Comparison of ENCODE assay signal across 33 cellular contexts in the genomic region with DNA sequence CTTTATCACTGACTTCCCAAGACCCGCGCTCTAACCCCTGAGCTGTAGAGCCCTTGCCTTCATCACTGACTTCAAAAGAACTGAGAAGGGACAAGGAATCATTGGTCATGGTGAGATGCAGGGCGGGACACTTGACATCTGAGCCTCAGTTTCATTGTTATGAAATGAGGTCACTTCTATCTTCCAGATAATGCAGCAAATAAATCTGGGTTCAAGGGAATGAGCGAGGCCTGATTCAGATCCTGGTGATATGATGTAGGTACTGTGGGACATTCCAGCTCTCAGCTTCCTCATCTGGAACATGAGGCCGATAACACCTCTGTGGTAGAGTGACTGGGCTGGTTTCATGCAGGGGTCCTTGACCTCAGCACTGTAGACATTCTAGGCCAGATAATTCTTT.
"Had no signal": no experiment of that assay in that cellular context is flagged by ENCODE, and none has a peak within 500 bp of the region (broad histone marks: within the 10 kb centered on the region; RNA-seq: fewer than 3 reads in every experiment).

No MANE protein-coding gene starts in this region.

- H3K4me3 Mint-ChIP-seq: immature natural killer cell; naive thymus-derived CD8-positive, alpha-beta T cell; nephron; neural progenitor cell; stimulated activated effector memory CD8-positive, alpha-beta T cell treated with anti-CD3 and anti-CD28 coated beads, Interleukin-12 subunit alpha, Interleukin-12 subunit beta, amount 100 ng/mL, for 72 hours; stimulated activated naive CD8-positive, alpha-beta T cell treated with anti-CD3 and anti-CD28 coated beads, Interleukin-15, Interleukin-2, amounts not matched to agents 100 ng/mL and 50 ng/mL, for 24 hours had no signal

- H3K27me3 ChIP-seq: neural progenitor cell, neutrophil, ovary, right atrium auricular region, right lobe of liver, suprapubic skin, upper lobe of right lung had no signal

- FAIRE-seq: islet of Langerhans, kidney, urothelium cell line had no signal

- H3K27ac Mint-ChIP-seq: immature natural killer cell; naive thymus-derived CD8-positive, alpha-beta T cell; nephron; progenitor cell of endocrine pancreas; stimulated activated effector memory CD8-positive, alpha-beta T cell treated with anti-CD3 and anti-CD28 coated beads, Interleukin-12 subunit alpha, Interleukin-12 subunit beta, amount 100 ng/mL, for 72 hours; stimulated activated naive CD8-positive, alpha-beta T cell treated with anti-CD3 and anti-CD28 coated beads, Interleukin-15, Interleukin-2, amounts not matched to agents 100 ng/mL and 50 ng/mL, for 24 hours had no signal

- H3K27me3 Mint-ChIP-seq: progenitor cell of endocrine pancreas had no signal

- H3K36me3 Mint-ChIP-seq: immature natural killer cell; naive thymus-derived CD8-positive, alpha-beta T cell; stimulated activated effector memory CD8-positive, alpha-beta T cell treated with anti-CD3 and anti-CD28 coated beads, Interleukin-12 subunit alpha, Interleukin-12 subunit beta, amount 100 ng/mL, for 72 hours had no signal

- H3K4me1 Mint-ChIP-seq: immature natural killer cell; stimulated activated effector memory CD8-positive, alpha-beta T cell treated with anti-CD3 and anti-CD28 coated beads, Interleukin-12 subunit alpha, Interleukin-12 subunit beta, amount 100 ng/mL, for 72 hours had no signal

- H3K9ac ChIP-seq: neural progenitor cell had no signal

- H3K4me2 ChIP-seq: neural progenitor cell had no signal

- H3K27ac ChIP-seq: heart left ventricle, lower lobe of right lung, neural progenitor cell, neutrophil, ovary, right atrium auricular region, right lobe of liver, skin epidermis, suprapubic skin, thoracic aorta, tibial artery, upper lobe of right lung had no signal

- H2AFZ ChIP-seq: neural progenitor cell had no signal

- H3K4me3 ChIP-seq: heart left ventricle, lower lobe of right lung, neural progenitor cell, ovary, right atrium auricular region, right lobe of liver, skin epidermis, suprapubic skin, thoracic aorta, tibial artery, upper lobe of right lung had no signal

- H3K36me3 ChIP-seq: heart left ventricle, lower lobe of right lung, neural progenitor cell, neutrophil, ovary, right atrium auricular region, right lobe of liver, suprapubic skin, thoracic aorta, tibial artery, upper lobe of right lung had no signal

- H3K4me1 ChIP-seq: heart left ventricle, lower lobe of right lung, neural progenitor cell, right atrium auricular region, right lobe of liver, suprapubic skin, tibial artery, upper lobe of right lung had no signal

- H3K9me3 Mint-ChIP-seq: immature natural killer cell; nephron; stimulated activated effector memory CD8-positive, alpha-beta T cell treated with anti-CD3 and anti-CD28 coated beads, Interleukin-12 subunit alpha, Interleukin-12 subunit beta, amount 100 ng/mL, for 72 hours; stimulated activated naive CD8-positive, alpha-beta T cell treated with anti-CD3 and anti-CD28 coated beads, Interleukin-15, Interleukin-2, amounts not matched to agents 100 ng/mL and 50 ng/mL, for 24 hours had no signal

- DNase-seq: heart left ventricle; hypothalamus; immature natural killer cell; kidney; left cardiac atrium; lower lobe of right lung; mammary epithelial cell; mesenchymal stem cell; naive thymus-derived CD8-positive, alpha-beta T cell; occipital lobe; ovary; right lobe of liver; stimulated activated CD4-positive, alpha-beta T cell treated with anti-CD3 and anti-CD28 coated beads, Interleukin-12 subunit alpha, Interleukin-12 subunit beta, amount 100 ng/mL, for 4 hours; stimulated activated CD4-positive, alpha-beta T cell treated with anti-CD3 and anti-CD28 coated beads, Interleukin-15, amount 100 ng/mL, for 24 hours; stimulated activated CD4-positive, alpha-beta T cell treated with anti-CD3 and anti-CD28 coated beads, Interleukin-2, amount 100 ng/mL, for 24 hours; stimulated activated CD4-positive, alpha-beta T cell treated with anti-CD3 and anti-CD28 coated beads, Interleukin-4, amount 100 ng/mL, for 1 hour; stimulated activated naive CD4-positive, alpha-beta T cell; tibial artery; trophoblast cell; upper lobe of right lung had no signal

- H3K9me3 ChIP-seq: heart left ventricle, lower lobe of right lung, neutrophil, ovary, right atrium auricular region, right lobe of liver, suprapubic skin, thoracic aorta, upper lobe of right lung had no signal

- ATAC-seq: heart left ventricle; left cardiac atrium; left lobe of liver; lower lobe of right lung; naive thymus-derived CD8-positive, alpha-beta T cell; right lobe of liver; stimulated activated effector memory CD8-positive, alpha-beta T cell treated with anti-CD3 and anti-CD28 coated beads, Interleukin-12 subunit alpha, Interleukin-12 subunit beta, amount 100 ng/mL, for 72 hours; upper lobe of right lung had no signal
